25 cellular contexts compared by ENCODE assay signal in genomic region chr9:115191667-115192066, GRCh38.
A peak's percentile ranks its signal among the peaks of the same experiment; 100 is the strongest.
DNase-seq lines count a peak whose midpoint lies in the region; ATAC-seq and TF ChIP-seq lines count a peak whose summit lies in the region.
"Had no signal": no experiment of that assay in that cellular context is flagged by ENCODE, and none has a peak within 500 bp of the region (broad histone marks: within the 10 kb centered on the region; RNA-seq: fewer than 3 reads in every experiment).

No MANE protein-coding gene starts in this region.

- H3K9ac ChIP-seq in mesenchymal stem cell (ENCODE audit: low read length), result no peak overlapping the region

- H3K27me3 ChIP-seq in mesenchymal stem cell (ENCODE audit: control insufficient read depth in 1 of 2, insufficient read depth in 1 of 2, low read length in 2 of 2), result no peaks in the 10 kb centered on the region
- H3K27me3 ChIP-seq: brain microvascular endothelial cell, right lobe of liver, suprapubic skin had no signal

- no peak overlapping the region for H4K8ac ChIP-seq in mesenchymal stem cell (ENCODE audit: low read length)

- intact Hi-C loops in activated B cell treated with CpG ODN at 0.5 μM for 24 hours (cut with micrococcal nuclease), result loop anchor here (2.0 kb wide), 1 partner anchor 17 kb away; no protein-coding TSS in a partner anchor

- H4K91ac ChIP-seq in mesenchymal stem cell (ENCODE audit: low read length), result no peak overlapping the region

- H3K4me1 Mint-ChIP-seq in activated B cell treated with CpG ODN at 0.5 μM for 24 hours, result peaks cover 30% of the 10 kb centered on the region

- H3K4me2 ChIP-seq in mesenchymal stem cell (ENCODE audit: low read length, poor library complexity, severe bottlenecking), result no peak overlapping the region

- H3K4me3 Mint-ChIP-seq in activated B cell treated with CpG ODN at 0.5 μM for 24 hours, result peak overlapping the region; percentile 16
- H3K4me3 Mint-ChIP-seq: naive B cell; T-helper 2 cell treated with Interferon-gamma antibody and Interleukin-4, amounts not matched to agents 5 μg/mL and 100 μg/mL, for 36 hours had no signal

- H3K4me1 ChIP-seq in mesenchymal stem cell (ENCODE audit: control insufficient read depth, insufficient read depth, low read depth, low read length), result no peaks in the 10 kb centered on the region
- H3K4me1 ChIP-seq: right lobe of liver had no signal

- H3K36me3 Mint-ChIP-seq in activated B cell treated with CpG ODN at 0.5 μM for 24 hours (ENCODE audit: low read depth), result no peaks in the 10 kb centered on the region
- H3K36me3 Mint-ChIP-seq: naive B cell had no signal

- H3K36me3 ChIP-seq in mesenchymal stem cell (ENCODE audit: control insufficient read depth in 1 of 2, insufficient read depth in 2 of 2, low read depth in 1 of 2, low read length in 2 of 2), result no peaks in the 10 kb centered on the region
- H3K36me3 ChIP-seq: brain microvascular endothelial cell, right lobe of liver, suprapubic skin had no signal

- H3K4me3 ChIP-seq in mesenchymal stem cell (ENCODE audit: insufficient read depth in 1 of 2, low read depth in 1 of 2, low read length in 2 of 2), result no peak overlapping the region
- H3K4me3 ChIP-seq: right lobe of liver, suprapubic skin had no signal

- H2BK15ac ChIP-seq in mesenchymal stem cell (ENCODE audit: low read depth, poor library complexity, severe bottlenecking), result no peak overlapping the region

- no peaks in the 10 kb centered on the region for H3K79me1 ChIP-seq in mesenchymal stem cell (replicated peaks; ENCODE audit: low read length, poor library complexity, severe bottlenecking)

- no peaks in the 10 kb centered on the region for H3K27me3 Mint-ChIP-seq in activated B cell treated with CpG ODN at 0.5 μM for 24 hours
- H3K27me3 Mint-ChIP-seq: progenitor cell of endocrine pancreas had no signal

- CTCF ChIA-PET in activated B cell treated with CpG ODN at 0.5 μM for 24 hours (lab: Charles Lee), result no interaction called here

- ATAC-seq in HG02642 (IDR thresholded peaks at IDR 0.05; ENCODE audit: poor library complexity, unreplicated experiment), result peak; percentile 63
- peak; percentile 72 for ATAC-seq in activated B cell treated with CpG ODN at 0.5 μM for 24 hours (ENCODE audit: low read depth)
- ATAC-seq in HG03439 (IDR thresholded peaks at IDR 0.05; ENCODE audit: unreplicated experiment), result no peak

- 93% methylated on average over 3 of the region's 3 CpGs for WGBS in mesenchymal stem cell

- H2BK12ac ChIP-seq in mesenchymal stem cell (ENCODE audit: low read length in 2 of 2), result no peak overlapping the region

- no peak overlapping the region for H3K27ac ChIP-seq in mesenchymal stem cell (ENCODE audit: low read length, poor library complexity, severe bottlenecking)
- H3K27ac ChIP-seq: 22Rv1, brain microvascular endothelial cell, right lobe of liver, suprapubic skin had no signal

- H2AK5ac ChIP-seq in mesenchymal stem cell (ENCODE audit: low read length, severe bottlenecking), result no peak overlapping the region

- no peak overlapping the region for H2BK5ac ChIP-seq in mesenchymal stem cell (ENCODE audit: low read depth, low read length, poor library complexity, severe bottlenecking)

- peaks cover 5% of the 10 kb centered on the region for H3K9me3 ChIP-seq in mesenchymal stem cell (ENCODE audit: control insufficient read depth, low read length)
- H3K9me3 ChIP-seq: right lobe of liver, suprapubic skin had no signal

- no peak overlapping the region for H3K14ac ChIP-seq in mesenchymal stem cell (ENCODE audit: low read length in 2 of 2)

- peak; percentile 31 for DNase-seq in NCI-H82 (lab: John Stamatoyannopoulos, UW)
- DNase-seq in NCI-H82 treated with DMSO at 0.1 percent for 48 hours (lab: John Stamatoyannopoulos, UW; ENCODE audit: unreplicated experiment), result no peak
- no peak for DNase-seq in activated B cell treated with CpG ODN at 0.5 μM for 24 hours
- no peak for DNase-seq in mesenchymal stem cell
- DNase-seq in HuH-7 (ENCODE audit: low spot score), result no peak
- DNase-seq in 8988T, result no peak
- DNase-seq: activated CD4-positive, alpha-beta T cell treated with anti-CD3 and anti-CD28 coated beads for 48 hours; activated naive CD4-positive, alpha-beta T cell; activated T-cell treated with anti-CD3 and anti-CD28 coated beads, Interleukin-2, amount 50 U/mL, for 1 hour; brain microvascular endothelial cell; CD4-positive, alpha-beta memory T cell; H7; naive B cell; NCI-H146; NCI-H510A treated with DMSO at 0.1 percent for 48 hours; right lobe of liver; SHP77 treated with DMSO at 0.1 percent for 48 hours; stimulated activated CD4-positive, alpha-beta T cell treated with anti-CD3 and anti-CD28 coated beads, Interleukin-12 subunit alpha, Interleukin-12 subunit beta, amount 100 ng/mL, for 4 hours; stimulated activated CD4-positive, alpha-beta T cell treated with anti-CD3 and anti-CD28 coated beads, Interleukin-4, amount 100 ng/mL, for 1 hour had no signal

- no peak for TF ChIP-seq CTCF in activated B cell treated with CpG ODN at 0.5 μM for 24 hours (IDR thresholded peaks at IDR 0.05)

- POLR2A ChIA-PET in activated B cell treated with CpG ODN at 0.5 μM for 24 hours (lab: Charles Lee), result interaction anchor here (0.7 to 2.0 kb wide), 4 partner anchors 15 to 23 kb away, joined by 3 to 6 read pairs (median 4); no protein-coding TSS in a partner anchor

- H3K23ac ChIP-seq in mesenchymal stem cell (ENCODE audit: low read length in 2 of 2), result no peak overlapping the region

- peaks cover 2% of the 10 kb centered on the region for H3K9me3 Mint-ChIP-seq in activated B cell treated with CpG ODN at 0.5 μM for 24 hours
- H3K9me3 Mint-ChIP-seq: T-helper 2 cell treated with Interferon-gamma antibody and Interleukin-4, amounts not matched to agents 5 μg/mL and 100 μg/mL, for 36 hours had no signal

- peak overlapping the region; percentile 64 for H3K27ac Mint-ChIP-seq in activated B cell treated with CpG ODN at 0.5 μM for 24 hours
- H3K27ac Mint-ChIP-seq: CD4-positive, alpha-beta memory T cell; naive B cell; T-helper 2 cell treated with Interferon-gamma antibody and Interleukin-4, amounts not matched to agents 5 μg/mL and 100 μg/mL, for 36 hours had no signal

- H3K18ac ChIP-seq in mesenchymal stem cell (ENCODE audit: low read depth in 1 of 2, low read length in 2 of 2), result no peak overlapping the region

- no peak overlapping the region for H3K4ac ChIP-seq in mesenchymal stem cell (ENCODE audit: low read depth in 1 of 2, low read length in 2 of 2)

- H2BK120ac ChIP-seq in mesenchymal stem cell (ENCODE audit: low read depth, low read length), result no peak overlapping the region

- no peak overlapping the region for H2AFZ ChIP-seq in mesenchymal stem cell (ENCODE audit: low read depth, low read length)
